In genomic region chr5:1793966-1794895, GRCh38 we compare ENCODE assay signal across 11 cellular contexts.
A peak's percentile ranks its signal among the peaks of the same experiment; 100 is the strongest.
DNase-seq lines count a peak whose midpoint lies in the region; ATAC-seq and TF ChIP-seq lines count a peak whose summit lies in the region.
"Had no signal": no experiment of that assay in that cellular context is flagged by ENCODE, and none has a peak within 500 bp of the region (broad histone marks: within the 10 kb centered on the region; RNA-seq: fewer than 3 reads in every experiment).

No MANE protein-coding gene starts in this region.

- no peak for TF ChIP-seq CTCF in epithelial cell of esophagus (IDR thresholded peaks at IDR 0.05; ENCODE audit: insufficient read depth, low read depth, low read length, missing control alignments)

- no peak overlapping the region for H3K4me3 ChIP-seq in epithelial cell of esophagus (ENCODE audit: low read length)
- H3K4me3 ChIP-seq: PC-9 had no signal

- DNase-seq in activated effector memory CD4-positive, alpha-beta T cell treated with anti-CD3 and anti-CD28 coated beads, Interleukin-2, amount 50 U/mL, for 16 hours: peak; percentile 63
- DNase-seq in activated effector memory CD4-positive, alpha-beta T cell treated with Interleukin-2 at 50 U/mL for 16 hours: no peak
- DNase-seq in RPMI8226 (peak; percentile 36), epithelial cell of esophagus (ENCODE audit: low read depth) (peak; percentile 7), stromal cell of bone marrow (ENCODE audit: low read depth) (peak; percentile 60), iPS-NIHi7 (ENCODE audit: extremely low spot score) (no peak), ecto neural progenitor cell (ENCODE audit: low spot score) (no peak)
- DNase-seq: activated gamma-delta T cell, C1 segment of cervical spinal cord had no signal

- ATAC-seq in GM21723 (IDR thresholded peaks at IDR 0.05; ENCODE audit: unreplicated experiment): no peak

Comparison
In these comparisons a context has a peak if more than half of its experiments do, and no peak if none do; other contexts are left out.
1. DNase-seq: peak in activated effector memory CD4-positive, alpha-beta T cell treated with anti-CD3 and anti-CD28 coated beads, Interleukin-2, amount 50 U/mL, for 16 hours (single experiment), RPMI8226 (single experiment), epithelial cell of esophagus (single experiment) and stromal cell of bone marrow (single experiment); none in activated effector memory CD4-positive, alpha-beta T cell treated with Interleukin-2 at 50 U/mL for 16 hours (single experiment), iPS-NIHi7 (single experiment) and ecto neural progenitor cell (single experiment).